8 cellular contexts compared by ENCODE assay signal in genomic region chr10:6401562-6402348, GRCh38.
DNase-seq lines count a peak whose midpoint lies in the region; ATAC-seq and TF ChIP-seq lines count a peak whose summit lies in the region.

No MANE protein-coding gene starts in this region.

- H3K4me1 Mint-ChIP-seq in activated naive CD8-positive, alpha-beta T cell treated with anti-CD3 and anti-CD28 coated beads for 36 hours, result peaks cover 24% of the 10 kb centered on the region

- H3K4me3 ChIP-seq in uterus, result peak overlapping the region in 1 of 2 donors; percentile 34

- H3K27me3 ChIP-seq in uterus, result no peaks in the 10 kb centered on the region

- intact Hi-C loops in uterus (cut with DNase I; ENCODE audit: low total_unique reads), result loop anchor here (5.0 to 10.0 kb wide), 2 partner anchors 197 to 294 kb away; partner anchors contain the start of gene PFKFB3

- TF ChIP-seq CTCF in LNCAP (IDR thresholded peaks at IDR 0.05) (peak; percentile 83), uterus (IDR thresholded peaks at IDR 0.05) (peak; percentile 83 to 93 (median 88))

- no peak overlapping the region for H3K27ac Mint-ChIP-seq in activated naive CD8-positive, alpha-beta T cell treated with anti-CD3 and anti-CD28 coated beads for 36 hours

- DNase-seq in DMS153 treated with DMSO at 0.1 percent for 48 hours (lab: John Stamatoyannopoulos, UW; ENCODE audit: unreplicated experiment) (peak; percentile 57), RPMI8226 (peak; percentile 81), glomerular visceral epithelial cell (ENCODE audit: extremely low spot score) (peak; percentile 88), nucleus accumbens (lab: John Stamatoyannopoulos, UW) (peak in 53 of 56 donors; percentile 15 to 90 (median 66)), uterus (peak; percentile 70 to 77)
- peak; percentile 48 for DNase-seq in activated naive CD8-positive, alpha-beta T cell treated with anti-CD3 and anti-CD28 coated beads for 36 hours

- peak; percentile 66 for ATAC-seq in GM21717 (IDR thresholded peaks at IDR 0.05; ENCODE audit: unreplicated experiment)

- peaks cover 7% of the 10 kb centered on the region for H3K27me3 Mint-ChIP-seq in activated naive CD8-positive, alpha-beta T cell treated with anti-CD3 and anti-CD28 coated beads for 36 hours

- H3K9me3 ChIP-seq in uterus, result no peaks in the 10 kb centered on the region

- H3K4me3 Mint-ChIP-seq in activated naive CD8-positive, alpha-beta T cell treated with anti-CD3 and anti-CD28 coated beads for 36 hours, result peak overlapping the region; percentile 22

- peaks cover 0 to 2% of the 10 kb centered on the region in 2 donors for H3K4me1 ChIP-seq in uterus

- H3K9me3 Mint-ChIP-seq in activated naive CD8-positive, alpha-beta T cell treated with anti-CD3 and anti-CD28 coated beads for 36 hours, result no peaks in the 10 kb centered on the region

- TF ChIP-seq POLR2A in uterus (IDR thresholded peaks at IDR 0.05), result no peak

- H3K27ac ChIP-seq in uterus, result peak overlapping the region in 1 of 2 donors; percentile 21

- H3K36me3 Mint-ChIP-seq in activated naive CD8-positive, alpha-beta T cell treated with anti-CD3 and anti-CD28 coated beads for 36 hours, result no peaks in the 10 kb centered on the region

- H3K36me3 ChIP-seq in uterus, result no peaks in the 10 kb centered on the region
